In genomic region chr3:108578064-108578463, GRCh38 we compare ENCODE assay signal across 2 cellular contexts.
TF ChIP-seq lines count a peak whose summit lies in the region.

No MANE protein-coding gene starts in this region.

TF ChIP-seq in GM23338, 12 proteins besides CTCF, POLR2A, EP300 and RAD21 (continued from another document):
- TF ChIP-seq ZNF462 (CRISPR knock-in tag; IDR thresholded peaks at IDR 0.05), result no peak

TF ChIP-seq in WTC11, 78 proteins besides CTCF, POLR2A, EP300 and RAD21 (continued from another document):
- TF ChIP-seq FOXP4 (CRISPR knock-in tag; IDR thresholded peaks at IDR 0.05), result no peak
- no peak for TF ChIP-seq ATF1 (CRISPR knock-in tag; IDR thresholded peaks at IDR 0.05)
- no peak for TF ChIP-seq PREB (CRISPR knock-in tag; IDR thresholded peaks at IDR 0.05; ENCODE audit: borderline replicate concordance)
- TF ChIP-seq RORB (CRISPR knock-in tag; IDR thresholded peaks at IDR 0.05), result no peak
- TF ChIP-seq ETV6 (CRISPR knock-in tag; IDR thresholded peaks at IDR 0.05), result no peak
- no peak for TF ChIP-seq RELA (CRISPR knock-in tag; IDR thresholded peaks at IDR 0.05; ENCODE audit: borderline replicate concordance)
- no peak for TF ChIP-seq ZNF281 (CRISPR knock-in tag; IDR thresholded peaks at IDR 0.05)
- TF ChIP-seq FOXK1 (CRISPR knock-in tag; IDR thresholded peaks at IDR 0.05), result no peak
